Comparison of ENCODE assay signal across 8 cellular contexts in genomic region chr12:48015129-48015528, GRCh38.
"Had no signal": no experiment of that assay in that cellular context is flagged by ENCODE, and none has a peak within 500 bp of the region (broad histone marks: within the 10 kb centered on the region; RNA-seq: fewer than 3 reads in every experiment).

No MANE protein-coding gene starts in this region.

- H3K4me3 ChIP-seq: GM12878 had no signal

- ATAC-seq: GM12878 had no signal

- DNase-seq: GDM1, GF-D8 had no signal

- FAIRE-seq: G401.6, GM12878, GM12891, GM12892, GM18507, GM19239 had no signal
